In genomic region chr11:70432065-70432464, GRCh38 we compare ENCODE assay signal across 19 cellular contexts.
"Had no signal": no experiment of that assay in that cellular context is flagged by ENCODE, and none has a peak within 500 bp of the region (broad histone marks: within the 10 kb centered on the region; RNA-seq: fewer than 3 reads in every experiment).

No MANE protein-coding gene starts in this region.

- H3K4me1 ChIP-seq: psoas muscle, right lobe of liver, testis, upper lobe of right lung had no signal

- ATAC-seq: activated CD4-positive, alpha-beta T cell treated with anti-CD3 and anti-CD28 coated beads for 36 hours; natural killer cell treated with Interleukin-12 subunit alpha and Interleukin-12 subunit beta and Interleukin-15 and Interleukin-18, amount 100 ng/mL, for 72 hours; psoas muscle; stimulated activated naive CD8-positive, alpha-beta T cell treated with anti-CD3 and anti-CD28 coated beads, Interleukin-15, amount 100 ng/mL, for 72 hours; upper lobe of right lung had no signal

- H3K27ac ChIP-seq: psoas muscle, right lobe of liver, testis, upper lobe of right lung, VCaP had no signal

- H3K4me3 ChIP-seq: dorsolateral prefrontal cortex, psoas muscle, right lobe of liver, testis, upper lobe of right lung had no signal

- H3K9me3 ChIP-seq: psoas muscle, right lobe of liver, testis, upper lobe of right lung had no signal

- FAIRE-seq: astrocyte had no signal

- H3K27me3 ChIP-seq: dorsolateral prefrontal cortex, right lobe of liver, testis, upper lobe of right lung had no signal

- DNase-seq: activated CD4-positive, alpha-beta memory T cell treated with anti-CD3 and anti-CD28 coated beads for 36 hours; activated CD4-positive, alpha-beta T cell treated with anti-CD3 and anti-CD28 coated beads for 36 hours; activated CD8-positive, alpha-beta memory T cell treated with anti-CD3 and anti-CD28 coated beads, Interleukin-2, amount 10 ng/mL, durations not matched to agents 7 days and 5 days; activated naive CD4-positive, alpha-beta T cell treated with anti-CD3 and anti-CD28 coated beads, Interleukin-2, amount 10 ng/mL, durations not matched to agents 7 days and 5 days; activated T-cell treated with anti-CD3 and anti-CD28 coated beads, Interleukin-2, amount 50 U/mL, for 1 hour; dorsolateral prefrontal cortex; hippocampal formation; mesendoderm; psoas muscle; right lobe of liver; stimulated activated CD4-positive, alpha-beta T cell treated with anti-CD3 and anti-CD28 coated beads, Interleukin-1b, Interleukin-23, amount 100 ng/mL, for 48 hours; stimulated activated naive CD8-positive, alpha-beta T cell treated with anti-CD3 and anti-CD28 coated beads, Interleukin-15, amount 100 ng/mL, for 72 hours; T-helper 1 cell; T1000; testis; upper lobe of right lung had no signal
